ENCODE assay signal across 35 cellular contexts in genomic region chr5:77197840-77198554, GRCh38. TPM values are rescaled to one million over a fixed set of nuclear protein-coding genes. Genes with fewer than 3 reads are reported as not detected.
"Had no signal": no experiment of that assay in that cellular context is flagged by ENCODE, and none has a peak within 500 bp of the region (broad histone marks: within the 10 kb centered on the region; RNA-seq: fewer than 3 reads in every experiment).

No MANE protein-coding gene starts in this region.

- H3K9me3 ChIP-seq: MG63 had no signal

- DNase-seq: Karpas-422, Kasumi-1, MG63, MM.1S, MV-4-11, NCI-H1048, NCI-H1092, NCI-H1092 treated with DMSO at 0.1 percent for 48 hours, NCI-H1105, NCI-H1105 treated with DMSO at 0.1 percent for 48 hours, NCI-H1417, NCI-H1417 treated with DMSO at 0.1 percent for 48 hours, NCI-H1436, NCI-H1436 treated with DMSO at 0.1 percent for 48 hours, NCI-H146, NCI-H1694, NCI-H1694 treated with DMSO at 0.1 percent for 48 hours, NCI-H187, NCI-H187 treated with DMSO at 0.1 percent for 48 hours, NCI-H1930, NCI-H2029, NCI-H2029 treated with DMSO at 0.1 percent for 48 hours, NCI-H2081, NCI-H2081 treated with DMSO at 0.1 percent for 48 hours, NCI-H2107, NCI-H2171, NCI-H2171 treated with DMSO at 0.1 percent for 48 hours, NCI-H2227 treated with DMSO at 0.1 percent for 48 hours, NCI-H226, NCI-H345, NCI-H446, NCI-H446 treated with DMSO at 0.1 percent for 48 hours, NCI-H510A, NCI-H510A treated with DMSO at 0.1 percent for 48 hours had no signal

- H3K4me3 ChIP-seq: MG63 had no signal

- H3K27me3 ChIP-seq: MG63 had no signal

- H3K36me3 ChIP-seq: MG63 had no signal

RNA-seq across cellular contexts. Expression of gene PDE8B, which starts 12.5 kb away (rescaled TPM):
- total RNA-seq: MCF 10A had no signal
